21 cellular contexts compared by ENCODE assay signal in genomic region chr15:33618300-33618699, GRCh38.
DNase-seq lines count a peak whose midpoint lies in the region; ATAC-seq, FAIRE-seq and TF ChIP-seq lines count a peak whose summit lies in the region.
"Had no signal": no experiment of that assay in that cellular context is flagged by ENCODE, and none has a peak within 500 bp of the region (broad histone marks: within the 10 kb centered on the region; RNA-seq: fewer than 3 reads in every experiment).

No MANE protein-coding gene starts in this region.

- H3K23me2 ChIP-seq in H1 (ENCODE audit: low read depth, low read length) = no peaks in the 10 kb centered on the region

- H2BK15ac ChIP-seq in H1 (ENCODE audit: low read length) = no peak overlapping the region

- DNase-seq in ACHN (peak; percentile 10), LHCN-M2 (ENCODE audit: low read depth) (peak; percentile 3), H1 (ENCODE audit: low read depth in 1 of 2, low spot score in 2 of 2) (no peak), midbrain (lab: John Stamatoyannopoulos, UW) (peak; percentile 3), BE2C (no peak), iPS-NIHi11 (ENCODE audit: low spot score) (no peak), right cardiac atrium (no peak)
- DNase-seq: CD4-positive, CD25-positive, alpha-beta regulatory T cell; DMS79; Karpas-422; NCI-H1417 treated with DMSO at 0.1 percent for 48 hours; NCI-H187; NCI-H226; NCI-H510A treated with DMSO at 0.1 percent for 48 hours; NCI-H774; Peyer's patch had no signal

- no peak overlapping the region for H2AK5ac ChIP-seq in H1 (ENCODE audit: low read depth, low read length)

- TF ChIP-seq EP300 in H1 (IDR thresholded peaks at IDR 0.05; ENCODE audit: borderline replicate concordance in 1 of 2, low read depth in 2 of 2, low read length in 2 of 2) = no peak

- no peak overlapping the region for H4K91ac ChIP-seq in H1 (replicated peaks; ENCODE audit: insufficient read length, low read length)

- H4K20me1 ChIP-seq in H1 (replicated peaks in 1 of 2; ENCODE audit: control insufficient read depth in 1 of 2, insufficient read depth in 2 of 2, low read length in 2 of 2) = no peaks in the 10 kb centered on the region

- H4K8ac ChIP-seq in H1 (ENCODE audit: extremely low read depth, insufficient read depth, low read length) = no peak overlapping the region

- no peak overlapping the region for H3K14ac ChIP-seq in H1 (ENCODE audit: insufficient read length)

- CTCF ChIA-PET in H1 (lab: Charles Lee; ENCODE audit: partially characterized antibody) = interaction anchor here (1.0 to 2.3 kb wide), 4 partner anchors 9 to 309 kb away, joined by 3 to 8 read pairs (median 5); no protein-coding TSS in a partner anchor

- H3K56ac ChIP-seq in H1 (replicated peaks; ENCODE audit: insufficient read length, low read depth, low read length) = no peak overlapping the region

- in situ Hi-C loops in ACHN (cut with HindIII; ENCODE audit: low pct_ligation_motif_present, low pct_unique_long_range_greater_than_20kb, low sequenced_read_pairs) = no loop called here

- H3K4ac ChIP-seq in H1 (replicated peaks; ENCODE audit: insufficient read length, low read depth, low read length) = no peak overlapping the region

- H3K18ac ChIP-seq in H1 (ENCODE audit: extremely low read depth, low read length) = no peak overlapping the region

- POLR2A ChIA-PET in H1 (lab: Charles Lee; ENCODE audit: partially characterized antibody) = no interaction called here

- no peak for ATAC-seq in GM21619 (IDR thresholded peaks at IDR 0.05; ENCODE audit: unreplicated experiment)
- no peak for ATAC-seq in right cardiac atrium

- H3K27me3 ChIP-seq in H1 (replicated peaks in 1 of 4; ENCODE audit: control insufficient read depth in 3 of 4, extremely low read depth in 1 of 4, insufficient read depth in 3 of 4, low read length in 3 of 4) (no peaks in the 10 kb centered on the region), BE2C (peaks cover under 1% of the 10 kb centered on the region; the same call in 1 of the 2 replicates), right cardiac atrium (ENCODE audit: control insufficient read depth, insufficient read depth) (peaks cover 2% of the 10 kb centered on the region)
- H3K27me3 ChIP-seq: Peyer's patch, SJCRH30 had no signal

- no peak overlapping the region for H3K9ac ChIP-seq in H1 (replicated peaks in 1 of 4; ENCODE audit: extremely low read depth in 1 of 4, low read depth in 3 of 4, low read length in 3 of 4)

- intact Hi-C loops in right cardiac atrium (cut with DNase I) = no loop called here

- H3K4me1 ChIP-seq in H1 (replicated peaks in 1 of 4; ENCODE audit: control insufficient read depth in 3 of 4, insufficient read depth in 4 of 4, low read length in 3 of 4) = no peaks in the 10 kb centered on the region
- no peaks in the 10 kb centered on the region for H3K4me1 ChIP-seq in BE2C
- no peaks in the 10 kb centered on the region for H3K4me1 ChIP-seq in right cardiac atrium (ENCODE audit: control insufficient read depth, insufficient read depth, low read length)
- H3K4me1 ChIP-seq: Peyer's patch had no signal

- TF ChIP-seq CTCF in H1 (IDR thresholded peaks at IDR 0.05; ENCODE audit: control extremely low read depth in 1 of 3, insufficient read depth in 1 of 3, low read depth in 1 of 3, low read length in 3 of 3) (no peak), BE2C (IDR thresholded peaks at IDR 0.05; ENCODE audit: low read depth, low read length) (no peak)

- no peak overlapping the region for H3K27ac ChIP-seq in H1 (ENCODE audit: low read depth, low read length)
- H3K27ac ChIP-seq in right cardiac atrium (ENCODE audit: low read length) = no peak overlapping the region
- H3K27ac ChIP-seq: Peyer's patch, SJCRH30 had no signal

- no peak for TF ChIP-seq POLR2A in H1 (IDR thresholded peaks at IDR 0.05; ENCODE audit: control extremely low read depth in 1 of 2, low read depth in 2 of 2, low read length in 2 of 2)

- FAIRE-seq in H1 (lab: Jason Lieb, UNC) = no peak
- FAIRE-seq: A204.1, GM12892, H54 had no signal

- H2BK20ac ChIP-seq in H1 (ENCODE audit: low read length) = no peak overlapping the region

- H2BK5ac ChIP-seq in H1 (ENCODE audit: low read depth, low read length) = no peak overlapping the region

- no peak for TF ChIP-seq RAD21 in H1 (IDR thresholded peaks at IDR 0.05 in 1 of 2, conservative IDR thresholded peaks at IDR 0.05 in 1 of 2; ENCODE audit: low read depth in 2 of 2, low read length in 2 of 2)

- H3K4me3 ChIP-seq in H1 (ENCODE audit: extremely low read depth in 1 of 4, insufficient read depth in 2 of 4, low read depth in 3 of 4, low read length in 4 of 4) (no peak overlapping the region), BE2C (ENCODE audit: low read depth, low read length) (no peak overlapping the region), right cardiac atrium (ENCODE audit: low read length) (no peak overlapping the region)
- H3K4me3 ChIP-seq: Peyer's patch, SJCRH30 had no signal

- no peaks in the 10 kb centered on the region for H3K79me2 ChIP-seq in H1 (ENCODE audit: control insufficient read depth in 1 of 2, insufficient read depth in 2 of 2, low read length in 2 of 2)

- no peak overlapping the region for H3K4me2 ChIP-seq in H1 (ENCODE audit: insufficient read depth in 1 of 2, low read depth in 2 of 2, low read length in 2 of 2)

- H4K5ac ChIP-seq in H1 (ENCODE audit: insufficient read length, low read depth, low read length) = no peak overlapping the region

- H3K23ac ChIP-seq in H1 (ENCODE audit: insufficient read length) = no peak overlapping the region

- H3K79me1 ChIP-seq in H1 (ENCODE audit: low read depth, low read length) = no peaks in the 10 kb centered on the region

- H3K36me3 ChIP-seq in H1 (ENCODE audit: control insufficient read depth in 2 of 4, insufficient read depth in 4 of 4, low read length in 3 of 4) (no peaks in the 10 kb centered on the region), BE2C (no peaks in the 10 kb centered on the region)
- H3K36me3 ChIP-seq: Peyer's patch had no signal

- no peak overlapping the region for H2BK12ac ChIP-seq in H1 (ENCODE audit: low read depth, low read length)

- 89% methylated on average over 4 of the region's 4 CpGs; no CpG with 5 or more reads in 1 of the 2 experiments for WGBS in H1 (ENCODE audit: extremely low coverage in 1 of 2, insufficient coverage in 1 of 2, insufficient read length in 1 of 2, insufficient replicate concordance in 2 of 2, low coverage in 1 of 2, low lambda C conversion rate in 2 of 2, missing lambda C conversion rate in 1 of 2), 2 experiments
- 46% methylated on average over 4 of the region's 4 CpGs for WGBS in right cardiac atrium

- no peak overlapping the region for H2BK120ac ChIP-seq in H1 (replicated peaks; ENCODE audit: low read depth, low read length)

- no peaks in the 10 kb centered on the region for H3K9me3 ChIP-seq in H1 (ENCODE audit: insufficient read depth in 2 of 2, low read depth in 1 of 2, low read length in 1 of 2)
- H3K9me3 ChIP-seq in BE2C = no peaks in the 10 kb centered on the region
- no peaks in the 10 kb centered on the region for H3K9me3 ChIP-seq in right cardiac atrium (ENCODE audit: control insufficient read depth, low read length)
- H3K9me3 ChIP-seq: Peyer's patch had no signal

- 0 out of 2 replicates have a peak overlapping the region, but pooled peaks have one; percentile 50 for H2AFZ ChIP-seq in H1 (ENCODE audit: low read length)

TF ChIP-seq in H1, 55 proteins besides CTCF, POLR2A, EP300 and RAD21:
- TF ChIP-seq KDM1A (IDR thresholded peaks at IDR 0.05; ENCODE audit: borderline replicate concordance, low read length) = no peak
- TF ChIP-seq GTF2F1 (IDR thresholded peaks at IDR 0.05; ENCODE audit: borderline replicate concordance, low read depth, low read length) = no peak
- no peak for TF ChIP-seq EGR1 (IDR thresholded peaks at IDR 0.05; ENCODE audit: borderline replicate concordance, low read depth, low read length)
- TF ChIP-seq, protein P1, sequence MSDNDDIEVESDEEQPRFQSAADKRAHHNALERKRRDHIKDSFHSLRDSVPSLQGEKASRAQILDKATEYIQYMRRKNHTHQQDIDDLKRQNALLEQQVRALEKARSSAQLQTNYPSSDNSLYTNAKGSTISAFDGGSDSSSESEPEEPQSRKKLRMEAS (IDR thresholded peaks at IDR 0.05) = no peak
- TF ChIP-seq MAFK (IDR thresholded peaks at IDR 0.05; ENCODE audit: low read depth, low read length) = no peak
- TF ChIP-seq ASH2L (IDR thresholded peaks at IDR 0.05; ENCODE audit: low read length) = no peak
- no peak for TF ChIP-seq POU5F1 (IDR thresholded peaks at IDR 0.05; ENCODE audit: low read depth, low read length)
- no peak for TF ChIP-seq ZNF274 (IDR thresholded peaks at IDR 0.05; ENCODE audit: borderline replicate concordance, extremely low read depth, low read length)
- TF ChIP-seq KDM5A (IDR thresholded peaks at IDR 0.05; ENCODE audit: low read length) = no peak
- TF ChIP-seq JUND (IDR thresholded peaks at IDR 0.05; ENCODE audit: low read length) = no peak
- TF ChIP-seq CEBPB (IDR thresholded peaks at IDR 0.05; ENCODE audit: low read depth, low read length) = no peak
- TF ChIP-seq CBX5 (IDR thresholded peaks at IDR 0.05; ENCODE audit: low read depth, low read length) = no peak
- TF ChIP-seq TAF1 (IDR thresholded peaks at IDR 0.05; ENCODE audit: low read depth, low read length) = no peak
- no peak for TF ChIP-seq RNF2 (IDR thresholded peaks at IDR 0.05; ENCODE audit: borderline replicate concordance, low read depth, low read length, missing control alignments, poor library complexity, severe bottlenecking)
- no peak for TF ChIP-seq CBX8 (IDR thresholded peaks at IDR 0.05; ENCODE audit: borderline replicate concordance, low read depth, low read length)
- no peak for TF ChIP-seq JUN (IDR thresholded peaks at IDR 0.05; ENCODE audit: low read depth, low read length)
- TF ChIP-seq CHD2 (IDR thresholded peaks at IDR 0.05; ENCODE audit: low read length) = no peak

Comparison
In these comparisons a context has a peak if more than half of its experiments do, and no peak if none do; other contexts are left out.
1. DNase-seq: peak in ACHN (single experiment), LHCN-M2 (single experiment) and midbrain (single experiment); none in H1 (0 of 2), BE2C (single experiment), iPS-NIHi11 (single experiment) and right cardiac atrium (0 of 3).